In the genomic region with DNA sequence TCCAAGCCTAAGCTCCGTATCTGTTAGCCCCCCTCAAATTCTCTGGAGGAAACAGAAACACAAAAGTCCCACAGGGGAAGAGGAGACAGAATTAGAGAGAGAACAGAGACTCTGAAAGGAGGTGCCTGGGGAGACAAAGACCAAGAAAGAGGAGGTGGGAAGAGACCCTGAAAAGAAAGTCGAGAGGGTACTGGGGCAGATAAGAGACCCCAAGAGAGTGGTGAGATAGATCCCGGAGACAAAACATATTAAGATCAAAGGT, we compare ENCODE assay signal across 8 cellular contexts. TPM values are rescaled to one million over a fixed set of nuclear protein-coding genes. Genes with fewer than 3 reads are reported as not detected.
DNase-seq lines count a peak whose midpoint lies in the region; ATAC-seq and TF ChIP-seq lines count a peak whose summit lies in the region.

No MANE protein-coding gene starts in this region.

- in situ Hi-C loops in mammary epithelial cell (cut with MboI; ENCODE audit: low sequenced_read_pairs in 2 of 2) = no loop called here

- peaks cover 8 to 21% (median 17%) of the 10 kb centered on the region in 5 donors for H3K36me3 Mint-ChIP-seq in naive thymus-derived CD4-positive, alpha-beta T cell

- no peaks in the 10 kb centered on the region; the same call in 1 of the 2 replicates for H3K9me3 ChIP-seq in BE2C
- no peaks in the 10 kb centered on the region for H3K9me3 ChIP-seq in HUES64 (ENCODE audit: insufficient read depth, low read depth, low read length)
- H3K9me3 ChIP-seq in mammary epithelial cell (replicated peaks; ENCODE audit: insufficient read depth, low read length) = no peaks in the 10 kb centered on the region
- no peaks in the 10 kb centered on the region for H3K9me3 ChIP-seq in naive thymus-derived CD4-positive, alpha-beta T cell (ENCODE audit: control insufficient read depth in 2 of 3, low read length in 3 of 3)

- no TSS peak for BruUV-seq in mammary epithelial cell (replicated peaks; lab: Mats Ljungman, UMichigan)

- H3K4me1 ChIP-seq in BE2C (peaks cover 5% of the 10 kb centered on the region; the same call in 1 of the 2 replicates), HUES64 (ENCODE audit: insufficient read depth, low read length) (peaks cover 8% of the 10 kb centered on the region), mammary epithelial cell (ENCODE audit: insufficient read depth, low read length) (peaks cover 22% of the 10 kb centered on the region)
- H3K4me1 ChIP-seq in naive thymus-derived CD4-positive, alpha-beta T cell (ENCODE audit: control insufficient read depth in 2 of 2, insufficient read depth in 2 of 2, low read length in 2 of 2) = peaks cover 20 to 22% of the 10 kb centered on the region in 2 donors

- DNase-seq in BE2C (no peak), mammary epithelial cell (no peak), CD1c-positive myeloid dendritic cell (ENCODE audit: extremely low spot score) (no peak), KG1 (lab: John Stamatoyannopoulos, UW) (no peak)
- DNase-seq in naive thymus-derived CD4-positive, alpha-beta T cell = no peak
- no peak for DNase-seq in activated CD8-positive, alpha-beta memory T cell treated with anti-CD3 and anti-CD28 coated beads for 24 hours

- H3K27ac ChIP-seq in HUES64 (ENCODE audit: low read depth, low read length) (no peak overlapping the region), mammary epithelial cell (ENCODE audit: insufficient read depth, low read depth, low read length) (peak overlapping the region; percentile 11)
- H3K27ac ChIP-seq in naive thymus-derived CD4-positive, alpha-beta T cell (ENCODE audit: low read depth, low read length) = peak overlapping the region; percentile 83

- peak overlapping the region; percentile 90 to 98 (median 95) for H3K27ac Mint-ChIP-seq in naive thymus-derived CD4-positive, alpha-beta T cell

- H3K27me3 Mint-ChIP-seq in naive thymus-derived CD4-positive, alpha-beta T cell = peaks cover 12 to 40% (median 21%) of the 10 kb centered on the region in 5 donors

- POLR2A ChIA-PET in naive thymus-derived CD4-positive, alpha-beta T cell (lab: Charles Lee) = interaction anchor here (1.0 to 2.2 kb wide), 3 partner anchors 25 to 174 kb away, joined by 3 to 5 read pairs (median 5); partner anchors contain the start of genes KDELR1, RPL18 and SPHK2

- peak overlapping the region; percentile 84 for H3K4me2 ChIP-seq in mammary epithelial cell (ENCODE audit: insufficient read depth, low read depth, low read length)

- WGBS in HUES64 = 39% methylated on average over 3 of the region's 3 CpGs
- WGBS in mammary epithelial cell (ENCODE audit: low coverage, missing lambda C conversion rate) = 0% methylated on average over 3 of the region's 3 CpGs

- H3K9ac ChIP-seq in HUES64 (ENCODE audit: low read depth, low read length) (no peak overlapping the region), mammary epithelial cell (ENCODE audit: insufficient read depth, low read length) (no peak overlapping the region)

- CTCF ChIA-PET in mammary epithelial cell (lab: Charles Lee; ENCODE audit: low non-redundant PET) = interaction anchor here (0.5 to 1.1 kb wide), 2 partner anchors 48 to 81 kb away, joined by 5 to 8 read pairs; partner anchors contain the start of gene TMEM143
- CTCF ChIA-PET in naive thymus-derived CD4-positive, alpha-beta T cell (lab: Charles Lee) = interaction anchor here (0.8 to 1.0 kb wide), 2 partner anchors 29 to 111 kb away, joined by 3 read pairs; no protein-coding TSS in a partner anchor

- peaks cover 26% of the 10 kb centered on the region for H3K36me3 ChIP-seq in BE2C
- H3K36me3 ChIP-seq in HUES64 (ENCODE audit: insufficient read depth, low read length) = peaks cover 30% of the 10 kb centered on the region
- H3K36me3 ChIP-seq in mammary epithelial cell (ENCODE audit: insufficient read depth, low read length) = no peaks in the 10 kb centered on the region
- H3K36me3 ChIP-seq in naive thymus-derived CD4-positive, alpha-beta T cell (ENCODE audit: control insufficient read depth in 2 of 3, insufficient read depth in 3 of 3, low read length in 3 of 3) = peaks cover 6 to 31% (median 12%) of the 10 kb centered on the region in 3 experiments

- H3K9me3 Mint-ChIP-seq in naive thymus-derived CD4-positive, alpha-beta T cell = peaks cover 0 to 1% (median 0%) of the 10 kb centered on the region in 11 donors

- dilution Hi-C loops in mammary epithelial cell (cut with HindIII; ENCODE audit: low sequenced_read_pairs) = loop anchor here (5.0 kb wide), 3 partner anchors 43 to 83 kb away; partner anchors contain the start of genes LMTK3, SYNGR4 and TMEM143

- H3K27me3 ChIP-seq in BE2C (peaks cover 34% of the 10 kb centered on the region), HUES64 (ENCODE audit: insufficient read depth, low read length) (peaks cover 33% of the 10 kb centered on the region), mammary epithelial cell (ENCODE audit: insufficient read depth, low read length) (peaks cover 19% of the 10 kb centered on the region)
- peaks cover 0 to 8% of the 10 kb centered on the region in 2 donors for H3K27me3 ChIP-seq in naive thymus-derived CD4-positive, alpha-beta T cell (ENCODE audit: control insufficient read depth in 2 of 2, insufficient read depth in 2 of 2, low read length in 2 of 2)

- H3K79me2 ChIP-seq in mammary epithelial cell (ENCODE audit: insufficient read depth, low read length) = peaks cover 36% of the 10 kb centered on the region

- ATAC-seq in naive thymus-derived CD4-positive, alpha-beta T cell = no peak
- ATAC-seq in GM19324 (IDR thresholded peaks at IDR 0.05; ENCODE audit: low FRiP score, unreplicated experiment) = no peak

- no peaks in the 10 kb centered on the region for H4K20me1 ChIP-seq in mammary epithelial cell (ENCODE audit: insufficient read depth, low read length)

- H3K4me3 ChIP-seq in BE2C (ENCODE audit: low read depth, low read length) (peak overlapping the region; percentile 99), HUES64 (ENCODE audit: low read length) (peak overlapping the region; percentile 88), mammary epithelial cell (replicated peaks in 1 of 3; ENCODE audit: insufficient read depth in 1 of 3, low read depth in 2 of 3, low read length in 3 of 3) (peak overlapping the region; percentile 11 to 92 (median 80))
- H3K4me3 ChIP-seq in naive thymus-derived CD4-positive, alpha-beta T cell (ENCODE audit: low read length) = peak overlapping the region; percentile 80

- intact Hi-C loops in mammary epithelial cell (cut with micrococcal nuclease) = loop anchor here (1.0 kb wide), 7 partner anchors 24 to 335 kb away; partner anchors contain the start of genes CYTH2, KDELR1 and PLA2G4C
- intact Hi-C loops in naive thymus-derived CD4-positive, alpha-beta T cell (cut with micrococcal nuclease) = loop anchor here (1.0 to 5.0 kb wide), 16 partner anchors 24 to 1322 kb away; partner anchors contain the start of genes CYTH2 (in 2 of the 2), KDELR1 (in 2 of the 2), RPL18 (in 2 of the 2) and SPHK2 (in 2 of the 2)

- H2AFZ ChIP-seq in mammary epithelial cell (ENCODE audit: low read depth, low read length) = peak overlapping the region; percentile 84

- TF ChIP-seq CTCF in BE2C (IDR thresholded peaks at IDR 0.05; ENCODE audit: low read depth, low read length) (no peak), mammary epithelial cell (conservative IDR thresholded peaks at IDR 0.05 in 1 of 2, IDR thresholded peaks at IDR 0.05 in 1 of 2; ENCODE audit: extremely low read depth in 1 of 2, insufficient read depth in 1 of 2, low read depth in 1 of 2, low read length in 2 of 2) (no peak)

- peaks cover 19 to 44% (median 37%) of the 10 kb centered on the region in 7 donors for H3K4me1 Mint-ChIP-seq in naive thymus-derived CD4-positive, alpha-beta T cell

- peak overlapping the region; percentile 87 to 96 (median 93) for H3K4me3 Mint-ChIP-seq in naive thymus-derived CD4-positive, alpha-beta T cell

RNA-seq across cellular contexts. Expression of gene GRWD1, which starts 0.9 kb away (rescaled TPM):
- 82.6 TPM for polyA plus RNA-seq in BE2C (2012; ENCODE audit: insufficient read depth, insufficient read length, low read depth)
- 31.0 TPM for polyA plus RNA-seq in HUES64 (2013, experiment 1 of 2)
- 25.9 TPM for polyA plus RNA-seq in HUES64 (2013, experiment 2 of 2)
- 10 to 100 TPM; 35.3 to 45.9 TPM for total RNA-seq in mammary epithelial cell
- 32.1 TPM for polyA plus RNA-seq in mammary epithelial cell
- polyA minus RNA-seq in mammary epithelial cell = 15.8 TPM
- 10 to 100 TPM; 26.1 to 45.8 (median 36.3) TPM for total RNA-seq in naive thymus-derived CD4-positive, alpha-beta T cell
- polyA plus RNA-seq in naive thymus-derived CD4-positive, alpha-beta T cell = 10 to 100 TPM; 42.8 to 51.6 TPM

RNA-seq across cellular contexts. Expression of gene KCNJ14, which starts 10.5 kb away (rescaled TPM):
- 4.9 TPM for polyA plus RNA-seq in BE2C (2012; ENCODE audit: insufficient read depth, insufficient read length, low read depth)
- polyA plus RNA-seq in HUES64 (2013, experiment 1 of 2) = 0.45 TPM
- polyA plus RNA-seq in HUES64 (2013, experiment 2 of 2) = 0.19 TPM
- total RNA-seq in mammary epithelial cell = 1 to 10 TPM in 1 of 2 donors, under 1 TPM in 1; 0.50 to 2.0 TPM
- 0.45 TPM for polyA plus RNA-seq in mammary epithelial cell
- 2.7 TPM for polyA minus RNA-seq in mammary epithelial cell
- 1 to 10 TPM; 1.5 to 3.9 (median 2.4) TPM for total RNA-seq in naive thymus-derived CD4-positive, alpha-beta T cell
- polyA plus RNA-seq in naive thymus-derived CD4-positive, alpha-beta T cell = under 1 TPM; 0.05 to 0.21 TPM

RNA-seq across cellular contexts. Expression of gene CYTH2, which starts 24.3 kb away (rescaled TPM):
- 97.8 TPM for polyA plus RNA-seq in BE2C (2012; ENCODE audit: insufficient read depth, insufficient read length, low read depth)
- polyA plus RNA-seq in HUES64 (2013, experiment 1 of 2) = 57.6 TPM
- 48.2 TPM for polyA plus RNA-seq in HUES64 (2013, experiment 2 of 2)
- 10 to 100 TPM; 36.3 to 72.1 TPM for total RNA-seq in mammary epithelial cell
- 31.8 TPM for polyA plus RNA-seq in mammary epithelial cell
- 48.4 TPM for polyA minus RNA-seq in mammary epithelial cell
- total RNA-seq in naive thymus-derived CD4-positive, alpha-beta T cell = 10 to 100 TPM; 41.0 to 82.1 (median 54.9) TPM
- 10 to 100 TPM; 23.6 to 37.3 TPM for polyA plus RNA-seq in naive thymus-derived CD4-positive, alpha-beta T cell

RNA-seq across cellular contexts. Expression of gene GRIN2D, which starts 51.4 kb away (rescaled TPM):
- polyA plus RNA-seq in BE2C (2012; ENCODE audit: insufficient read depth, insufficient read length, low read depth) = 0.31 TPM
- 1.4 TPM for polyA plus RNA-seq in HUES64 (2013, experiment 1 of 2)
- 3.4 TPM for polyA plus RNA-seq in HUES64 (2013, experiment 2 of 2)
- total RNA-seq in mammary epithelial cell = under 1 TPM; 0.17 to 0.21 TPM
- polyA plus RNA-seq in mammary epithelial cell = 0.05 TPM
- 0.21 TPM for polyA minus RNA-seq in mammary epithelial cell
- under 1 TPM; 0.08 to 0.39 (median 0.11) TPM for total RNA-seq in naive thymus-derived CD4-positive, alpha-beta T cell
- polyA plus RNA-seq in naive thymus-derived CD4-positive, alpha-beta T cell = not detected

RNA-seq across cellular contexts. Expression of gene KDELR1, which starts 53.5 kb away (rescaled TPM):
- 63.3 TPM for polyA plus RNA-seq in BE2C (2012; ENCODE audit: insufficient read depth, insufficient read length, low read depth)
- polyA plus RNA-seq in HUES64 (2013, experiment 1 of 2) = 141 TPM
- 167 TPM for polyA plus RNA-seq in HUES64 (2013, experiment 2 of 2)
- 100 to 1,000 TPM in 1 of 2 donors, 10 to 100 TPM in 1; 73.2 to 171 TPM for total RNA-seq in mammary epithelial cell
- 112 TPM for polyA plus RNA-seq in mammary epithelial cell
- 262 TPM for polyA minus RNA-seq in mammary epithelial cell
- total RNA-seq in naive thymus-derived CD4-positive, alpha-beta T cell = 10 to 100 TPM; 42.7 to 73.9 (median 52.3) TPM
- 10 to 100 TPM; 22.2 to 24.3 TPM for polyA plus RNA-seq in naive thymus-derived CD4-positive, alpha-beta T cell
